Comparison of ENCODE assay signal across 13 cellular contexts in genomic region chr11:1983601-1983961, GRCh38. TPM values are rescaled to one million over a fixed set of nuclear protein-coding genes. Genes with fewer than 3 reads are reported as not detected.
DNase-seq lines count a peak whose midpoint lies in the region; ATAC-seq, FAIRE-seq and TF ChIP-seq lines count a peak whose summit lies in the region.
"Had no signal": no experiment of that assay in that cellular context is flagged by ENCODE, and none has a peak within 500 bp of the region (broad histone marks: within the 10 kb centered on the region; RNA-seq: fewer than 3 reads in every experiment).

No MANE protein-coding gene starts in this region.

- peak; percentile 4 for DNase-seq in ELF-1 (ENCODE audit: low read depth, low spot score)
- DNase-seq in H4 (ENCODE audit: low spot score), result peak; percentile 0
- DNase-seq in endodermal cell, result peak; percentile 1
- peak in 3 of 6 donors; percentile 11 to 33 (median 23) for DNase-seq in pancreas
- DNase-seq in CD14-positive monocyte (ENCODE audit: low spot score), result no peak
- DNase-seq: IMR-90, NCI-H1417 treated with DMSO at 0.1 percent for 48 hours, NCI-H2029 treated with DMSO at 0.1 percent for 48 hours, NCI-H510A had no signal

- H3K36me3 ChIP-seq in endodermal cell (ENCODE audit: control insufficient read depth, insufficient read depth, low read length) (no peaks in the 10 kb centered on the region), pancreas (no peaks in the 10 kb centered on the region)

- H3K36me3 Mint-ChIP-seq in endodermal cell (ENCODE audit: low read depth) (no peaks in the 10 kb centered on the region), CD14-positive monocyte (no peaks in the 10 kb centered on the region)
- H3K36me3 Mint-ChIP-seq: CD8-positive, alpha-beta memory T cell had no signal

- no peaks in the 10 kb centered on the region for H3K4me1 Mint-ChIP-seq in endodermal cell
- no peaks in the 10 kb centered on the region for H3K4me1 Mint-ChIP-seq in CD14-positive monocyte
- H3K4me1 Mint-ChIP-seq: CD8-positive, alpha-beta memory T cell had no signal

- H3K27me3 Mint-ChIP-seq in endodermal cell (ENCODE audit: insufficient read depth), result no peaks in the 10 kb centered on the region
- H3K27me3 Mint-ChIP-seq in CD14-positive monocyte (ENCODE audit: low read depth in 3 of 3), result no peaks in the 10 kb centered on the region
- H3K27me3 Mint-ChIP-seq: CD8-positive, alpha-beta memory T cell had no signal

- H3K4me3 Mint-ChIP-seq in endodermal cell (no peak overlapping the region), CD14-positive monocyte (no peak overlapping the region)
- H3K4me3 Mint-ChIP-seq: CD8-positive, alpha-beta memory T cell had no signal

- no peak for TF ChIP-seq CTCF in endodermal cell (conservative IDR thresholded peaks at IDR 0.05)
- TF ChIP-seq CTCF in pancreas (IDR thresholded peaks at IDR 0.05), result no peak
- TF ChIP-seq CTCF in CD14-positive monocyte (IDR thresholded peaks at IDR 0.05), result no peak

- H3K4me3 ChIP-seq in endodermal cell (ENCODE audit: low read length) (no peak overlapping the region), pancreas (no peak overlapping the region)

- H3K9me3 Mint-ChIP-seq in endodermal cell, result no peaks in the 10 kb centered on the region
- H3K9me3 Mint-ChIP-seq in CD14-positive monocyte, result no peaks in the 10 kb centered on the region
- H3K9me3 Mint-ChIP-seq: CD8-positive, alpha-beta memory T cell had no signal

- no peak overlapping the region for H3K9ac ChIP-seq in endodermal cell (ENCODE audit: extremely low read depth, low read length, poor library complexity, severe bottlenecking)

- 96% methylated on average over 6 of the region's 12 CpGs; no CpG with 5 or more reads in 1 of the 2 experiments for WGBS in endodermal cell (ENCODE audit: insufficient coverage in 1 of 2, insufficient read length in 1 of 2), 2 experiments
- 65 to 92% methylated on average over 2 to 12 of the region's 12 CpGs for WGBS in pancreas, 2 donors

- no peak overlapping the region for H3K27ac ChIP-seq in endodermal cell (ENCODE audit: low read depth, low read length)
- H3K27ac ChIP-seq in pancreas, result no peak overlapping the region

- peak in 3 of 4 donors; percentile 15 to 25 (median 21) for ATAC-seq in pancreas
- no peak for ATAC-seq in GM19328 (IDR thresholded peaks at IDR 0.05; ENCODE audit: unreplicated experiment)
- no peak for ATAC-seq in HG03460 (IDR thresholded peaks at IDR 0.05; ENCODE audit: unreplicated experiment)

- FAIRE-seq in pancreas (lab: Jason Lieb, UNC), result no peak
- FAIRE-seq: H1 had no signal

- H3K9me3 ChIP-seq in endodermal cell (ENCODE audit: control insufficient read depth, low read length) (no peaks in the 10 kb centered on the region), pancreas (no peaks in the 10 kb centered on the region)

- intact Hi-C loops in pancreas (cut with DNase I), result no loop called here
- intact Hi-C loops in CD14-positive monocyte (cut with micrococcal nuclease), result no loop called here

- H3K27me3 ChIP-seq in endodermal cell (ENCODE audit: control insufficient read depth, insufficient read depth, low read length, poor library complexity, severe bottlenecking) (no peaks in the 10 kb centered on the region), pancreas (no peaks in the 10 kb centered on the region)

- H3K27ac Mint-ChIP-seq in endodermal cell (no peak overlapping the region), CD14-positive monocyte (no peak overlapping the region)
- H3K27ac Mint-ChIP-seq: CD8-positive, alpha-beta memory T cell had no signal

- H3K4me1 ChIP-seq in endodermal cell (ENCODE audit: control insufficient read depth, insufficient read depth, low read length) (no peaks in the 10 kb centered on the region), pancreas (no peaks in the 10 kb centered on the region)

RNA-seq across cellular contexts. Expression of gene H19, which starts 14.1 kb away (rescaled TPM):
- total RNA-seq in H4 (2014; rRNA removed; shearing (Covaris generic)), result 0.23 and 2.9 TPM in 2 replicates
- total RNA-seq in endodermal cell (1 to 10 TPM in 1 of 2 donors, under 1 TPM in 1; 0.55 to 3.8 TPM), pancreas (100 to 1,000 TPM in 5 of 6 donors, 10 to 100 TPM in 1; 69.5 to 532 (median 190) TPM)
- polyA plus RNA-seq in endodermal cell (2013, experiment 1 of 2), result 123 TPM
- 92.4 TPM for polyA plus RNA-seq in endodermal cell (2013, experiment 2 of 2)
- polyA plus RNA-seq in pancreas (100 to 1,000 TPM; 809 to 814 TPM), CD14-positive monocyte (not detected)
- total RNA-seq: CD8-positive, alpha-beta memory T cell; IMR-90 had no signal
- polyA plus RNA-seq: CD8-positive, alpha-beta memory T cell had no signal

RNA-seq across cellular contexts. Expression of gene MRPL23, which starts 36.4 kb away (rescaled TPM):
- total RNA-seq in H4 (2014; rRNA removed; shearing (Covaris generic)), result 271 and 398 TPM in 2 replicates
- total RNA-seq in endodermal cell, result 100 to 1,000 TPM in 1 of 2 donors, 10 to 100 TPM in 1; 69.9 to 109 TPM
- polyA plus RNA-seq in endodermal cell (2013, experiment 1 of 2), result 101 TPM
- polyA plus RNA-seq in endodermal cell (2013, experiment 2 of 2), result 99.7 TPM
- total RNA-seq in pancreas, result 10 to 100 TPM; 16.7 to 58.1 (median 31.5) TPM
- polyA plus RNA-seq in pancreas, result 10 to 100 TPM; 79.3 to 92.1 TPM
- 10 to 100 TPM; 19.3 to 51.1 TPM for polyA plus RNA-seq in CD14-positive monocyte

Comparison
In these comparisons a context has a peak if more than half of its experiments do, and no peak if none do; other contexts are left out.
1. ATAC-seq: peak in pancreas (3 of 4); none in GM19328 (single experiment) and HG03460 (single experiment).
2. RNA of gene H19, which starts 14.1 kb away (total RNA-seq): 69.5 to 532 TPM in pancreas; 0.55 to 3.8 TPM in endodermal cell and 0.23 to 2.9 TPM in H4; every median in the first group is over 10 times any median in the second.